Comparison of ENCODE assay signal across 12 cellular contexts in genomic region chr6:121794630-121795029, GRCh38.
DNase-seq lines count a peak whose midpoint lies in the region; ATAC-seq, FAIRE-seq and TF ChIP-seq lines count a peak whose summit lies in the region.
"Had no signal": no experiment of that assay in that cellular context is flagged by ENCODE, and none has a peak within 500 bp of the region (broad histone marks: within the 10 kb centered on the region; RNA-seq: fewer than 3 reads in every experiment).

No MANE protein-coding gene starts in this region.

- no TSS peak for BruUV-seq in PC-3 (replicated peaks; lab: Mats Ljungman, UMichigan)
- BruUV-seq in endothelial cell of umbilical vein (replicated peaks; lab: Mats Ljungman, UMichigan), result no TSS peak

- H3K27ac Mint-ChIP-seq in CD4-positive, alpha-beta T cell, result no peak overlapping the region
- H3K27ac Mint-ChIP-seq: progenitor cell of endocrine pancreas had no signal

- H4K20me1 ChIP-seq in PC-3 (ENCODE audit: low read length), result no peaks in the 10 kb centered on the region
- H4K20me1 ChIP-seq in endothelial cell of umbilical vein (replicated peaks; ENCODE audit: control insufficient read depth, extremely low read depth, insufficient read depth, low read length), result no peaks in the 10 kb centered on the region
- no peaks in the 10 kb centered on the region for H4K20me1 ChIP-seq in osteoblast (ENCODE audit: insufficient read depth, low read length)

- H3K9ac ChIP-seq in PC-3 (ENCODE audit: low read length) (no peak overlapping the region), endothelial cell of umbilical vein (replicated peaks; ENCODE audit: extremely low read depth, insufficient read depth, low read length) (no peak overlapping the region)

- H3K27me3 ChIP-seq in PC-3 (ENCODE audit: low read length) (no peaks in the 10 kb centered on the region), endothelial cell of umbilical vein (ENCODE audit: control insufficient read depth in 2 of 2, insufficient read depth in 2 of 2, low read length in 2 of 2) (no peaks in the 10 kb centered on the region), osteoblast (ENCODE audit: insufficient read depth, low read length) (no peaks in the 10 kb centered on the region)
- no peaks in the 10 kb centered on the region for H3K27me3 ChIP-seq in CD4-positive, alpha-beta T cell (ENCODE audit: control insufficient read depth, insufficient read depth, low read length)
- H3K27me3 ChIP-seq: vagina had no signal

- no peaks in the 10 kb centered on the region for H3K9me1 ChIP-seq in endothelial cell of umbilical vein (replicated peaks; ENCODE audit: control insufficient read depth, extremely low read depth, insufficient read depth, low read length)

- TF ChIP-seq CTCF in PC-3 (conservative IDR thresholded peaks at IDR 0.05; ENCODE audit: low read depth, low read length), result no peak
- TF ChIP-seq CTCF in endothelial cell of umbilical vein (IDR thresholded peaks at IDR 0.05; ENCODE audit: extremely low read depth in 1 of 2, insufficient read depth in 1 of 2, low read depth in 1 of 2, low read length in 2 of 2), result no peak
- TF ChIP-seq CTCF in osteoblast (IDR thresholded peaks at IDR 0.05; ENCODE audit: extremely low read depth, low read depth, low read length), result no peak
- TF ChIP-seq CTCF in CD4-positive, alpha-beta T cell (IDR thresholded peaks at IDR 0.05), result no peak

- peaks cover 11% of the 10 kb centered on the region for H3K9me3 Mint-ChIP-seq in CD4-positive, alpha-beta T cell

- no peaks in the 10 kb centered on the region for H3K36me3 Mint-ChIP-seq in CD4-positive, alpha-beta T cell (ENCODE audit: low read depth)

- dilution Hi-C loops in endothelial cell of umbilical vein (cut with MboI; ENCODE audit: extremely low pct_ligation_motif_present, low sequenced_read_pairs), result no loop called here

- H3K79me2 ChIP-seq in PC-3 (ENCODE audit: low read length) (no peaks in the 10 kb centered on the region), endothelial cell of umbilical vein (ENCODE audit: control insufficient read depth, insufficient read depth, low read length) (no peaks in the 10 kb centered on the region), osteoblast (ENCODE audit: insufficient read depth, low read length) (no peaks in the 10 kb centered on the region)

- H3K9me3 ChIP-seq in PC-3 (ENCODE audit: low read length) (no peaks in the 10 kb centered on the region), endothelial cell of umbilical vein (replicated peaks; ENCODE audit: control insufficient read depth, insufficient read depth, low read length) (no peaks in the 10 kb centered on the region), osteoblast (ENCODE audit: low read depth, low read length) (no peaks in the 10 kb centered on the region)
- no peaks in the 10 kb centered on the region for H3K9me3 ChIP-seq in CD4-positive, alpha-beta T cell (ENCODE audit: control insufficient read depth, low read length)
- H3K9me3 ChIP-seq: vagina had no signal

- no peaks in the 10 kb centered on the region for H3F3A ChIP-seq in PC-3 (ENCODE audit: low read length, unreplicated experiment)

- no peaks in the 10 kb centered on the region for H3K9me2 ChIP-seq in PC-3 (replicated peaks; ENCODE audit: low read length)

- H2AFZ ChIP-seq in PC-3 (ENCODE audit: low read length) (no peak overlapping the region), endothelial cell of umbilical vein (ENCODE audit: low read depth, low read length) (no peak overlapping the region), osteoblast (ENCODE audit: low read length) (no peak overlapping the region)

- H3K27me3 Mint-ChIP-seq in CD4-positive, alpha-beta T cell, result no peaks in the 10 kb centered on the region
- H3K27me3 Mint-ChIP-seq: progenitor cell of endocrine pancreas had no signal

- no peak overlapping the region; the same call in 1 of the 2 replicates for H3K4me2 ChIP-seq in PC-3 (ENCODE audit: low read length)
- H3K4me2 ChIP-seq in endothelial cell of umbilical vein (ENCODE audit: insufficient read depth, low read length), result no peak overlapping the region
- peak overlapping the region; percentile 6 for H3K4me2 ChIP-seq in osteoblast (ENCODE audit: insufficient read depth, low read length)

- H3K4me3 ChIP-seq in PC-3 (ENCODE audit: low read length) (no peak overlapping the region), endothelial cell of umbilical vein (replicated peaks in 1 of 3; ENCODE audit: insufficient read depth in 1 of 3, low read depth in 1 of 3, low read length in 3 of 3) (no peak overlapping the region), osteoblast (ENCODE audit: insufficient read depth, low read length) (no peak overlapping the region)
- H3K4me3 ChIP-seq: vagina had no signal

- H3K27ac ChIP-seq in PC-3 (ENCODE audit: low read length) (peak overlapping the region; percentile 6; the same call in 1 of the 2 replicates), endothelial cell of umbilical vein (ENCODE audit: insufficient read depth, low read depth, low read length) (peak overlapping the region; percentile 34), osteoblast (ENCODE audit: low read depth, low read length) (peak overlapping the region; percentile 85)
- no peak overlapping the region for H3K27ac ChIP-seq in CD4-positive, alpha-beta T cell (ENCODE audit: low read depth, low read length)
- H3K27ac ChIP-seq: vagina had no signal

- intact Hi-C loops in PC-3 (cut with micrococcal nuclease), result no loop called here
- intact Hi-C loops in endothelial cell of umbilical vein (cut with micrococcal nuclease), result loop anchor here (1.0 kb wide), 1 partner anchor 272 kb away; no protein-coding TSS in a partner anchor
- intact Hi-C loops in CD4-positive, alpha-beta T cell (cut with DNase I, micrococcal nuclease), result no loop called here

- H3K36me3 ChIP-seq in PC-3 (ENCODE audit: low read depth, low read length) (no peaks in the 10 kb centered on the region), endothelial cell of umbilical vein (ENCODE audit: control insufficient read depth in 2 of 2, extremely low read depth in 1 of 2, insufficient read depth in 2 of 2, low read length in 2 of 2) (no peaks in the 10 kb centered on the region), osteoblast (ENCODE audit: insufficient read depth, low read length) (no peaks in the 10 kb centered on the region)
- H3K36me3 ChIP-seq: vagina had no signal

- CTCF ChIA-PET in PC-3 (lab: Charles Lee), result no interaction called here
- CTCF ChIA-PET in endothelial cell of umbilical vein (lab: Charles Lee), result interaction anchor here (0.7 kb wide), 1 partner anchor 9 kb away, joined by 3 read pairs; no protein-coding TSS in a partner anchor
- CTCF ChIA-PET in CD4-positive, alpha-beta T cell (lab: Charles Lee), result no interaction called here

- no peak for TF ChIP-seq POLR2A in endothelial cell of umbilical vein (IDR thresholded peaks at IDR 0.05; ENCODE audit: low read depth, low read length)

- ATAC-seq in PC-3 (peak; percentile 80), HG03196 (IDR thresholded peaks at IDR 0.05; ENCODE audit: unreplicated experiment) (no peak), GM21825 (IDR thresholded peaks at IDR 0.05; ENCODE audit: unreplicated experiment) (no peak)
- no peak for ATAC-seq in CD4-positive, alpha-beta T cell (ENCODE audit: poor library complexity)

- peak; percentile 79 for FAIRE-seq in endothelial cell of umbilical vein (lab: Jason Lieb, UNC)

- POLR2A ChIA-PET in PC-3 (lab: Charles Lee; ENCODE audit: unreplicated experiment) (no interaction called here), endothelial cell of umbilical vein (lab: Charles Lee) (no interaction called here)
- POLR2A ChIA-PET in CD4-positive, alpha-beta T cell (lab: Charles Lee), result interaction anchor here (0.5 kb wide), 1 partner anchor 434 kb away, joined by 3 read pairs; no protein-coding TSS in a partner anchor

- H3K4me1 ChIP-seq in PC-3 (ENCODE audit: insufficient read depth, low read length) (peaks cover 11% of the 10 kb centered on the region), endothelial cell of umbilical vein (ENCODE audit: control insufficient read depth, extremely low read depth, insufficient read depth, low read length) (peaks cover 7% of the 10 kb centered on the region), osteoblast (ENCODE audit: insufficient read depth, low read length) (peaks cover 28% of the 10 kb centered on the region)
- H3K4me1 ChIP-seq: vagina had no signal

- no peaks in the 10 kb centered on the region for H3K4me1 Mint-ChIP-seq in CD4-positive, alpha-beta T cell (ENCODE audit: low read depth)

- DNase-seq in ELR (ENCODE audit: low read depth) (peak; percentile 96), PC-3 (peak; percentile 74), endothelial cell of umbilical vein (ENCODE audit: low read depth, low spot score) (peak; percentile 81), osteoblast (ENCODE audit: insufficient read length, low spot score, missing footprints) (peak; percentile 91), NCI-H1694 (lab: John Stamatoyannopoulos, UW) (no peak)
- DNase-seq in CD4-positive, alpha-beta T cell, result no peak
- DNase-seq: effector CD4-positive, alpha-beta T cell; kidney had no signal

- H3K4me3 Mint-ChIP-seq in CD4-positive, alpha-beta T cell, result no peak overlapping the region

TF ChIP-seq in endothelial cell of umbilical vein, 7 proteins besides CTCF, POLR2A, EP300 and RAD21:
- TF ChIP-seq GATA2 (IDR thresholded peaks at IDR 0.05; ENCODE audit: insufficient read depth, insufficient read length, low read depth, low read length), result peak; percentile 63
- peak; percentile 40 for TF ChIP-seq POLR2AphosphoS5 (IDR thresholded peaks at IDR 0.05; ENCODE audit: insufficient read depth, low read depth, low read length)
- peak; percentile 99 for TF ChIP-seq FOS (IDR thresholded peaks at IDR 0.05; ENCODE audit: borderline replicate concordance, insufficient read depth, low read length)
- peak; percentile 51 for TF ChIP-seq JUN (IDR thresholded peaks at IDR 0.05; ENCODE audit: borderline replicate concordance, insufficient read depth, insufficient read length, low read depth)
- TF ChIP-seq EZH2 (IDR thresholded peaks at IDR 0.05; ENCODE audit: borderline replicate concordance, low read depth, low read length, severe bottlenecking), result no peak
- TF ChIP-seq MYC (IDR thresholded peaks at IDR 0.05; ENCODE audit: low read depth, low read length), result no peak
- no peak for TF ChIP-seq MAX (IDR thresholded peaks at IDR 0.05; ENCODE audit: insufficient read depth, insufficient read length)
TF ChIP-seq in endothelial cell of umbilical vein: peak in this region for 4.

Comparison
In these comparisons a context has a peak if more than half of its experiments do, and no peak if none do; other contexts are left out.
1. DNase-seq: peak in ELR (single experiment), PC-3 (single experiment), endothelial cell of umbilical vein (single experiment) and osteoblast (single experiment); none in NCI-H1694 (single experiment) and CD4-positive, alpha-beta T cell (0 of 10).